25 cellular contexts compared by ENCODE assay signal in genomic region chr9:97406620-97407177, GRCh38. TPM values are rescaled to one million over a fixed set of nuclear protein-coding genes. Genes with fewer than 3 reads are reported as not detected.
DNase-seq lines count a peak whose midpoint lies in the region; ATAC-seq, FAIRE-seq and TF ChIP-seq lines count a peak whose summit lies in the region.
"Had no signal": no experiment of that assay in that cellular context is flagged by ENCODE, and none has a peak within 500 bp of the region (broad histone marks: within the 10 kb centered on the region; RNA-seq: fewer than 3 reads in every experiment).

No MANE protein-coding gene starts in this region.

- DNase-seq in HAP-1 (ENCODE audit: low spot score in 2 of 2) (peak; percentile 55 to 62), WTC11 (ENCODE audit: low spot score) (no peak), kidney (no peak), renal cortical epithelial cell (ENCODE audit: low read depth) (peak; percentile 86), suprapubic skin (ENCODE audit: low spot score in 2 of 2) (no peak), glutamatergic neuron (no peak)
- DNase-seq: activated gamma-delta T cell; brain microvascular endothelial cell; CD4-positive, alpha-beta T cell; DMS79; effector memory CD8-positive, alpha-beta T cell; KBM-7; left ventricle myocardium superior; midbrain; NCI-H1436 treated with DMSO at 0.1 percent for 48 hours; NCI-H524; posterior cingulate gyrus; SK-N-SH; stimulated activated CD4-positive, alpha-beta T cell treated with anti-CD3 and anti-CD28 coated beads, Interleukin-2, amount 100 ng/mL, for 24 hours; testis had no signal

- H3K4me3 Mint-ChIP-seq in WTC11 (no peak overlapping the region), glutamatergic neuron (ENCODE audit: unreplicated experiment) (no peak overlapping the region)
- H3K4me3 Mint-ChIP-seq: effector memory CD8-positive, alpha-beta T cell; stimulated activated memory B cell treated with anti-CD40 and anti-IgM and Interleukin-4, amounts not matched to agents 10 μg/mL and 1 μg/mL and 100 μg/mL, for 72 hours; T-helper 2 cell treated with Interferon-gamma antibody and Interleukin-4, amounts not matched to agents 5 μg/mL and 100 μg/mL, for 36 hours had no signal

- CTCF ChIA-PET in WTC11 (lab: Charles Lee) = interaction anchor here (0.8 to 1.9 kb wide), 6 partner anchors 9 to 550 kb away, joined by 3 to 7 read pairs (median 4); no protein-coding TSS in a partner anchor

- no peak for TF ChIP-seq POLR2A in suprapubic skin (IDR thresholded peaks at IDR 0.05)

- H3K9me3 Mint-ChIP-seq in WTC11 (peaks cover 17% of the 10 kb centered on the region), glutamatergic neuron (ENCODE audit: unreplicated experiment) (peaks cover 1% of the 10 kb centered on the region)

- no peaks in the 10 kb centered on the region; the same call in 1 of the 2 replicates for H3K36me3 Mint-ChIP-seq in WTC11
- H3K36me3 Mint-ChIP-seq in glutamatergic neuron (ENCODE audit: unreplicated experiment) = peaks cover 11% of the 10 kb centered on the region

- no peak for TF ChIP-seq CTCF in WTC11 (IDR thresholded peaks at IDR 0.05)
- no peak for TF ChIP-seq CTCF in kidney (IDR thresholded peaks at IDR 0.05; ENCODE audit: borderline replicate concordance, extremely low read depth, insufficient read depth)
- TF ChIP-seq CTCF in suprapubic skin (IDR thresholded peaks at IDR 0.05) = no peak
- no peak for TF ChIP-seq CTCF in glutamatergic neuron (IDR thresholded peaks at IDR 0.05; ENCODE audit: partially characterized antibody, unreplicated experiment)

- 73% methylated on average over 3 of the region's 3 CpGs for WGBS in suprapubic skin

- ATAC-seq in WTC11 (peak; percentile 47; the same call in 1 of the 2 replicates), HG02588 (IDR thresholded peaks at IDR 0.05; ENCODE audit: unreplicated experiment) (no peak), HG03045 (IDR thresholded peaks at IDR 0.05; ENCODE audit: unreplicated experiment) (no peak)
- ATAC-seq: effector memory CD8-positive, alpha-beta T cell; left ventricle myocardium superior; stimulated activated memory B cell treated with anti-CD40 and anti-IgM and Interleukin-4, amounts not matched to agents 10 μg/mL and 1 μg/mL and 100 μg/mL, for 72 hours had no signal

- H3K36me3 ChIP-seq in HAP-1 (replicated peaks) (no peaks in the 10 kb centered on the region), kidney (ENCODE audit: control insufficient read depth in 1 of 2, insufficient read depth in 2 of 2, low read length in 2 of 2) (no peaks in the 10 kb centered on the region), suprapubic skin (no peaks in the 10 kb centered on the region)
- H3K36me3 ChIP-seq: brain microvascular endothelial cell had no signal

- no peak overlapping the region for H3K9ac ChIP-seq in kidney (ENCODE audit: low read length in 2 of 2)
- H3K9ac ChIP-seq: SK-N-SH had no signal

- H3K4me3 ChIP-seq in HAP-1 (no peak overlapping the region), kidney (ENCODE audit: low read length in 2 of 2) (no peak overlapping the region), suprapubic skin (no peak overlapping the region)
- H3K4me3 ChIP-seq: testis had no signal

- H3K27ac ChIP-seq in kidney (ENCODE audit: low read depth in 2 of 2, low read length in 2 of 2) = no peak overlapping the region
- no peak overlapping the region for H3K27ac ChIP-seq in suprapubic skin
- H3K27ac ChIP-seq: brain microvascular endothelial cell, RWPE1, testis had no signal

- in situ Hi-C loops in HAP-1 (cut with MboI; ENCODE audit: low sequenced_read_pairs) = no loop called here

- peaks cover 15% of the 10 kb centered on the region for H3K4me1 ChIP-seq in HAP-1
- peaks cover 0 to 7% of the 10 kb centered on the region in 2 donors for H3K4me1 ChIP-seq in kidney (ENCODE audit: control insufficient read depth in 1 of 2, insufficient read depth in 1 of 2, low read depth in 1 of 2, low read length in 2 of 2)
- no peaks in the 10 kb centered on the region for H3K4me1 ChIP-seq in suprapubic skin
- H3K4me1 ChIP-seq: testis had no signal

- H3K4me1 Mint-ChIP-seq in WTC11 = peaks cover 12% of the 10 kb centered on the region
- no peaks in the 10 kb centered on the region for H3K4me1 Mint-ChIP-seq in glutamatergic neuron (ENCODE audit: low read depth, unreplicated experiment)

- POLR2A ChIA-PET in WTC11 (lab: Charles Lee) = no interaction called here

- H3K9me3 ChIP-seq in HAP-1 (peaks cover 9% of the 10 kb centered on the region; the same call in 1 of the 2 replicates), kidney (ENCODE audit: control insufficient read depth in 1 of 2, low read length in 2 of 2) (no peaks in the 10 kb centered on the region), suprapubic skin (peaks cover 13% of the 10 kb centered on the region)
- H3K9me3 ChIP-seq: testis had no signal

- no peak for TF ChIP-seq EP300 in suprapubic skin (IDR thresholded peaks at IDR 0.05)

- intact Hi-C loops in kidney (cut with DNase I) = no loop called here

- H3K27me3 Mint-ChIP-seq in WTC11 (ENCODE audit: low read depth) (peaks cover 29% of the 10 kb centered on the region), glutamatergic neuron (ENCODE audit: unreplicated experiment) (peaks cover 4% of the 10 kb centered on the region)

- H3K27ac Mint-ChIP-seq in WTC11 (no peak overlapping the region), glutamatergic neuron (ENCODE audit: unreplicated experiment) (no peak overlapping the region)
- H3K27ac Mint-ChIP-seq: CD4-positive, alpha-beta T cell; effector memory CD8-positive, alpha-beta T cell; stimulated activated memory B cell treated with anti-CD40 and anti-IgM and Interleukin-4, amounts not matched to agents 10 μg/mL and 1 μg/mL and 100 μg/mL, for 72 hours; T-helper 2 cell treated with Interferon-gamma antibody and Interleukin-4, amounts not matched to agents 5 μg/mL and 100 μg/mL, for 36 hours had no signal

- H3K27me3 ChIP-seq in HAP-1 (ENCODE audit: low read depth) = peaks cover 6% of the 10 kb centered on the region; the same call in 1 of the 2 replicates
- peaks cover 4% of the 10 kb centered on the region for H3K27me3 ChIP-seq in suprapubic skin
- H3K27me3 ChIP-seq: testis had no signal

- FAIRE-seq in kidney (lab: Jason Lieb, UNC) = peak; percentile 53

TF ChIP-seq in WTC11, 78 proteins besides CTCF, POLR2A, EP300 and RAD21 (continues in another document):
- no peak for TF ChIP-seq NFATC4 (CRISPR knock-in tag; IDR thresholded peaks at IDR 0.05)
- no peak for TF ChIP-seq ATF6 (CRISPR knock-in tag; IDR thresholded peaks at IDR 0.05)
- TF ChIP-seq OVOL2 (CRISPR knock-in tag; IDR thresholded peaks at IDR 0.05; ENCODE audit: borderline replicate concordance) = no peak
- TF ChIP-seq TCF7 (CRISPR knock-in tag; IDR thresholded peaks at IDR 0.05; ENCODE audit: low read depth) = no peak
- TF ChIP-seq CREM (CRISPR knock-in tag; IDR thresholded peaks at IDR 0.05) = no peak
- TF ChIP-seq, protein P1, sequence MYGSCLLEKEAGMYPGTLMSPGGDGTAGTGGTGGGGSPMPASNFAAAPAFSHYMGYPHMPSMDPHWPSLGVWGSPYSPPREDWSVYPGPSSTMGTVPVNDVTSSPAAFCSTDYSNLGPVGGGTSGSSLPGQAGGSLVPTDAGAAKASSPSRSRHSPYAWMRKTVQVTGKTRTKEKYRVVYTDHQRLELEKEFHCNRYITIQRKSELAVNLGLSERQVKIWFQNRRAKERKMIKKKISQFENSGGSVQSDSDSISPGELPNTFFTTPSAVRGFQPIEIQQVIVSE (CRISPR knock-in tag; IDR thresholded peaks at IDR 0.05; ENCODE audit: borderline replicate concordance) = no peak
- TF ChIP-seq, protein P2, sequence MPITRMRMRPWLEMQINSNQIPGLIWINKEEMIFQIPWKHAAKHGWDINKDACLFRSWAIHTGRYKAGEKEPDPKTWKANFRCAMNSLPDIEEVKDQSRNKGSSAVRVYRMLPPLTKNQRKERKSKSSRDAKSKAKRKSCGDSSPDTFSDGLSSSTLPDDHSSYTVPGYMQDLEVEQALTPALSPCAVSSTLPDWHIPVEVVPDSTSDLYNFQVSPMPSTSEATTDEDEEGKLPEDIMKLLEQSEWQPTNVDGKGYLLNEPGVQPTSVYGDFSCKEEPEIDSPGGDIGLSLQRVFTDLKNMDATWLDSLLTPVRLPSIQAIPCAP (CRISPR knock-in tag; IDR thresholded peaks at IDR 0.05) = no peak
- no peak for TF ChIP-seq ATF1 (CRISPR knock-in tag; IDR thresholded peaks at IDR 0.05)
- TF ChIP-seq FOXK1 (CRISPR knock-in tag; IDR thresholded peaks at IDR 0.05) = no peak
- no peak for TF ChIP-seq E2F1 (CRISPR knock-in tag; IDR thresholded peaks at IDR 0.05)
- no peak for TF ChIP-seq PRRX2 (CRISPR knock-in tag; IDR thresholded peaks at IDR 0.05)
- TF ChIP-seq, protein P3, sequence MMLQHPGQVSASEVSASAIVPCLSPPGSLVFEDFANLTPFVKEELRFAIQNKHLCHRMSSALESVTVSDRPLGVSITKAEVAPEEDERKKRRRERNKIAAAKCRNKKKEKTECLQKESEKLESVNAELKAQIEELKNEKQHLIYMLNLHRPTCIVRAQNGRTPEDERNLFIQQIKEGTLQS (CRISPR knock-in tag; conservative IDR thresholded peaks at IDR 0.05) = no peak

RNA-seq across cellular contexts. Expression of gene TDRD7, which starts 5.2 kb away (rescaled TPM):
- 2.3 to 2.8 TPM (median 2.5 TPM) in 3 replicates for total RNA-seq in WTC11 (2021)
- 15.0 TPM for total RNA-seq in kidney
- 7.8 TPM for polyA plus RNA-seq in kidney (ENCODE audit: insufficient read depth, low read depth, low replicate concordance)
- 17.1 and 17.2 TPM in 2 replicates for total RNA-seq in renal cortical epithelial cell
- 10 to 100 TPM in 1 of 4 donors, 1 to 10 TPM in 3; 4.2 to 13.0 (median 8.3) TPM for total RNA-seq in suprapubic skin
- total RNA-seq in glutamatergic neuron (ENCODE audit: unreplicated experiment) = 1.4 TPM

Comparison
In these comparisons a context has a peak if more than half of its experiments do, and no peak if none do; other contexts are left out.
1. DNase-seq: peak in HAP-1 (2 of 2) and renal cortical epithelial cell (single experiment); none in WTC11 (single experiment), kidney (single experiment), suprapubic skin (0 of 2) and glutamatergic neuron (single experiment).